9 cellular contexts compared by ENCODE assay signal in genomic region chr16:75099738-75100615, GRCh38. TPM values are rescaled to one million over a fixed set of nuclear protein-coding genes. Genes with fewer than 3 reads are reported as not detected.
A peak's percentile ranks its signal among the peaks of the same experiment; 100 is the strongest.
DNase-seq lines count a peak whose midpoint lies in the region; ATAC-seq and TF ChIP-seq lines count a peak whose summit lies in the region.
"Had no signal": no experiment of that assay in that cellular context is flagged by ENCODE, and none has a peak within 500 bp of the region (broad histone marks: within the 10 kb centered on the region; RNA-seq: fewer than 3 reads in every experiment).

No MANE protein-coding gene starts in this region.

- H3K4me1 Mint-ChIP-seq in naive thymus-derived CD8-positive, alpha-beta T cell: peaks cover 21 to 44% (median 41%) of the 10 kb centered on the region in 4 donors

- peak overlapping the region; percentile 35 to 93 (median 74) for H3K27ac Mint-ChIP-seq in naive thymus-derived CD8-positive, alpha-beta T cell

- peak; percentile 24 for DNase-seq in DMS 273 (lab: John Stamatoyannopoulos, UW; ENCODE audit: unreplicated experiment)
- no peak for DNase-seq in DMS 273 treated with DMSO at 0.1 percent for 48 hours (lab: John Stamatoyannopoulos, UW)
- DNase-seq in HL-60 (ENCODE audit: low read depth in 1 of 2, low spot score in 1 of 2): peak; percentile 60 to 89
- DNase-seq in activated effector memory CD4-positive, alpha-beta T cell treated with Interleukin-2 at 50 U/mL for 16 hours: peak; percentile 35
- DNase-seq in naive thymus-derived CD8-positive, alpha-beta T cell: peak in 4 of 10 donors; percentile 10 to 41 (median 34)
- no peak for DNase-seq in NK-92 (lab: John Stamatoyannopoulos, UW; ENCODE audit: unreplicated experiment)

- POLR2A ChIA-PET in naive thymus-derived CD8-positive, alpha-beta T cell (lab: Charles Lee): interaction anchor here (1.2 to 1.4 kb wide), 2 partner anchors 11 to 102 kb away, joined by 4 read pairs; no protein-coding TSS in a partner anchor

- no peak overlapping the region for H3K4me3 ChIP-seq in HL-60 (replicated peaks; ENCODE audit: insufficient read depth, low read length)

- H3K27ac ChIP-seq in HL-60 (replicated peaks): peak overlapping the region; percentile 72
- H3K27ac ChIP-seq: 22Rv1 had no signal

- peak overlapping the region in 9 of 10 donors; percentile 22 to 66 (median 54) for H3K4me3 Mint-ChIP-seq in naive thymus-derived CD8-positive, alpha-beta T cell

- peaks cover 0 to 3% (median 2%) of the 10 kb centered on the region in 3 donors for H3K36me3 Mint-ChIP-seq in naive thymus-derived CD8-positive, alpha-beta T cell

- no peaks in the 10 kb centered on the region for H3K9me3 Mint-ChIP-seq in naive thymus-derived CD8-positive, alpha-beta T cell

- no peaks in the 10 kb centered on the region for H3K27me3 ChIP-seq in HL-60 (ENCODE audit: insufficient read depth, poor library complexity, severe bottlenecking)

- no peak for TF ChIP-seq CTCF in HL-60 (IDR thresholded peaks at IDR 0.05; ENCODE audit: insufficient read depth, low read length)

- peak; percentile 57 to 61 for ATAC-seq in naive thymus-derived CD8-positive, alpha-beta T cell
- ATAC-seq in GM18517 (IDR thresholded peaks at IDR 0.05; ENCODE audit: unreplicated experiment): no peak
- ATAC-seq in HG03442 (IDR thresholded peaks at IDR 0.05; ENCODE audit: unreplicated experiment): no peak

- H3K27me3 Mint-ChIP-seq in naive thymus-derived CD8-positive, alpha-beta T cell: peaks cover 0 to 3% (median 0%) of the 10 kb centered on the region in 5 donors

RNA-seq across cellular contexts. Expression of gene LDHD, which starts 16.6 kb away (rescaled TPM):
- not detected for total RNA-seq in naive thymus-derived CD8-positive, alpha-beta T cell
- not detected for polyA plus RNA-seq in naive thymus-derived CD8-positive, alpha-beta T cell

RNA-seq across cellular contexts. Expression of gene ZFP1, which starts 48.3 kb away (rescaled TPM):
- 10 to 100 TPM; 14.0 to 17.1 TPM for total RNA-seq in naive thymus-derived CD8-positive, alpha-beta T cell
- polyA plus RNA-seq in naive thymus-derived CD8-positive, alpha-beta T cell: 10 to 100 TPM; 12.4 to 26.5 (median 15.8) TPM

Comparison
In these comparisons a context has a peak if more than half of its experiments do, and no peak if none do; other contexts are left out.
1. DNase-seq: peak in DMS 273 (single experiment), HL-60 (2 of 2) and activated effector memory CD4-positive, alpha-beta T cell treated with Interleukin-2 at 50 U/mL for 16 hours (single experiment); none in DMS 273 treated with DMSO at 0.1 percent for 48 hours (single experiment) and NK-92 (single experiment).
2. ATAC-seq: peak in naive thymus-derived CD8-positive, alpha-beta T cell (2 of 2); none in GM18517 (single experiment) and HG03442 (single experiment).